ENCODE assay signal across 17 cellular contexts in genomic region chr11:27120211-27120610, GRCh38.
"Had no signal": no experiment of that assay in that cellular context is flagged by ENCODE, and none has a peak within 500 bp of the region (broad histone marks: within the 10 kb centered on the region; RNA-seq: fewer than 3 reads in every experiment).

No MANE protein-coding gene starts in this region.

- H3K4me1 Mint-ChIP-seq: activated B cell treated with CpG ODN at 0.5 μM for 24 hours; activated naive CD8-positive, alpha-beta T cell treated with anti-CD3 and anti-CD28 coated beads for 36 hours; naive thymus-derived CD8-positive, alpha-beta T cell had no signal

- DNase-seq: activated B cell treated with CpG ODN at 0.5 μM for 24 hours; activated CD4-positive, alpha-beta T cell treated with anti-CD3 and anti-CD28 coated beads for 48 hours; activated CD8-positive, alpha-beta memory T cell treated with anti-CD3 and anti-CD28 coated beads, Interleukin-2, amount 50 U/mL, for 48 hours; activated gamma-delta T cell treated with Interleukin-2 at 50 U/mL for 16 hours; activated naive CD8-positive, alpha-beta T cell treated with anti-CD3 and anti-CD28 coated beads for 36 hours; activated T-cell treated with anti-CD3 and anti-CD28 coated beads, Interleukin-2, amount 50 U/mL, for 72 hours; anterior cingulate cortex; effector memory CD4-positive, alpha-beta T cell; hippocampal formation; left lung; naive thymus-derived CD8-positive, alpha-beta T cell; stimulated activated naive CD8-positive, alpha-beta T cell treated with anti-CD3 and anti-CD28 coated beads, Interleukin-15, Interleukin-2, amounts not matched to agents 100 U/mL and 50 U/mL, for 24 hours; T-helper 2 cell; trophoblast cell had no signal

- H3K4me3 ChIP-seq: left lung, right atrium auricular region, suprapubic skin had no signal

- ATAC-seq: activated T-cell treated with anti-CD3 and anti-CD28 coated beads, Interleukin-2, amount 50 U/mL, for 72 hours; left lung; naive thymus-derived CD8-positive, alpha-beta T cell; stimulated activated naive CD8-positive, alpha-beta T cell treated with anti-CD3 and anti-CD28 coated beads, Interleukin-15, Interleukin-2, amounts not matched to agents 100 U/mL and 50 U/mL, for 24 hours had no signal

- H3K9me3 ChIP-seq: left lung, right atrium auricular region, suprapubic skin had no signal

- H3K27me3 Mint-ChIP-seq: activated B cell treated with CpG ODN at 0.5 μM for 24 hours; activated naive CD8-positive, alpha-beta T cell treated with anti-CD3 and anti-CD28 coated beads for 36 hours; dendritic cell treated with granulocyte-macrophage colony-stimulating factor and Interleukin-4, amounts not matched to agents 40 ng/mL and 50 ng/mL, for 4 days had no signal

- H3K4me3 Mint-ChIP-seq: activated B cell treated with CpG ODN at 0.5 μM for 24 hours; activated naive CD8-positive, alpha-beta T cell treated with anti-CD3 and anti-CD28 coated beads for 36 hours; activated T-cell treated with anti-CD3 and anti-CD28 coated beads, Interleukin-2, amount 50 U/mL, for 72 hours; dendritic cell treated with granulocyte-macrophage colony-stimulating factor and Interleukin-4, amounts not matched to agents 40 ng/mL and 50 ng/mL, for 4 days; naive thymus-derived CD8-positive, alpha-beta T cell had no signal

- H3K27ac Mint-ChIP-seq: activated B cell treated with CpG ODN at 0.5 μM for 24 hours; activated naive CD8-positive, alpha-beta T cell treated with anti-CD3 and anti-CD28 coated beads for 36 hours; activated T-cell treated with anti-CD3 and anti-CD28 coated beads, Interleukin-2, amount 50 U/mL, for 72 hours; dendritic cell treated with granulocyte-macrophage colony-stimulating factor and Interleukin-4, amounts not matched to agents 40 ng/mL and 50 ng/mL, for 4 days; naive thymus-derived CD8-positive, alpha-beta T cell had no signal

- H3K27me3 ChIP-seq: left lung, right atrium auricular region, suprapubic skin had no signal

- H3K36me3 Mint-ChIP-seq: activated naive CD8-positive, alpha-beta T cell treated with anti-CD3 and anti-CD28 coated beads for 36 hours; naive thymus-derived CD8-positive, alpha-beta T cell had no signal

- H3K36me3 ChIP-seq: left lung, right atrium auricular region, suprapubic skin had no signal

- H3K9me3 Mint-ChIP-seq: activated B cell treated with CpG ODN at 0.5 μM for 24 hours; activated naive CD8-positive, alpha-beta T cell treated with anti-CD3 and anti-CD28 coated beads for 36 hours; dendritic cell treated with granulocyte-macrophage colony-stimulating factor and Interleukin-4, amounts not matched to agents 40 ng/mL and 50 ng/mL, for 4 days had no signal

- H3K27ac ChIP-seq: left lung, right atrium auricular region, suprapubic skin had no signal

- H3K4me1 ChIP-seq: left lung, right atrium auricular region had no signal
